ENCODE assay signal across 20 cellular contexts in genomic region chr3:161821591-161821990, GRCh38.
DNase-seq lines count a peak whose midpoint lies in the region; ATAC-seq and TF ChIP-seq lines count a peak whose summit lies in the region.
"Had no signal": no experiment of that assay in that cellular context is flagged by ENCODE, and none has a peak within 500 bp of the region (broad histone marks: within the 10 kb centered on the region; RNA-seq: fewer than 3 reads in every experiment).

No MANE protein-coding gene starts in this region.

- DNase-seq in NCI-H2081 (lab: John Stamatoyannopoulos, UW) (peak; percentile 17 to 74), fibroblast of mammary gland (ENCODE audit: low read depth) (peak; percentile 1), NOMO-1 treated with DMSO at 0.1 percent for 48 hours (lab: John Stamatoyannopoulos, UW; ENCODE audit: unreplicated experiment) (no peak), NCI-H2227 (lab: John Stamatoyannopoulos, UW; ENCODE audit: unreplicated experiment) (no peak)
- DNase-seq: activated CD4-positive, alpha-beta T cell treated with anti-CD3 and anti-CD28 coated beads, Interleukin-2, amount 10 ng/mL, durations not matched to agents 24 days and 14 days; activated CD8-positive, alpha-beta memory T cell treated with anti-CD3 and anti-CD28 coated beads, Interleukin-2, amount 50 U/mL, for 4 hours; activated gamma-delta T cell; amniotic stem cell; Calu3; erythroblast; GF-D8; H7; NCI-H2029; nucleus accumbens; retina; stimulated activated CD4-positive, alpha-beta T cell treated with anti-CD3 and anti-CD28 coated beads, Interleukin-12 subunit alpha, Interleukin-12 subunit beta, amount 100 ng/mL, for 4 hours; testis had no signal

- H3K4me3 ChIP-seq in fibroblast of mammary gland (ENCODE audit: control insufficient read depth, low read depth, low read length), result no peak overlapping the region
- H3K4me3 ChIP-seq: testis had no signal

- TF ChIP-seq CTCF in fibroblast of mammary gland (conservative IDR thresholded peaks at IDR 0.05; ENCODE audit: control insufficient read depth, insufficient read depth, low read depth, low read length), result no peak

- ATAC-seq in GM18870 (IDR thresholded peaks at IDR 0.05; ENCODE audit: unreplicated experiment) (peak; percentile 53), HG02938 (IDR thresholded peaks at IDR 0.05; ENCODE audit: unreplicated experiment) (peak; percentile 69), HG03045 (IDR thresholded peaks at IDR 0.05; ENCODE audit: unreplicated experiment) (no peak)

Comparison
In these comparisons a context has a peak if more than half of its experiments do, and no peak if none do; other contexts are left out.
1. DNase-seq: peak in NCI-H2081 (2 of 2) and fibroblast of mammary gland (single experiment); none in NOMO-1 treated with DMSO at 0.1 percent for 48 hours (single experiment) and NCI-H2227 (single experiment).